ENCODE assay signal across 9 cellular contexts in genomic region chr7:130490888-130491771, GRCh38. TPM values are rescaled to one million over a fixed set of nuclear protein-coding genes. Genes with fewer than 3 reads are reported as not detected.
A peak's percentile ranks its signal among the peaks of the same experiment; 100 is the strongest.
DNase-seq lines count a peak whose midpoint lies in the region; ATAC-seq and TF ChIP-seq lines count a peak whose summit lies in the region.
"Had no signal": no experiment of that assay in that cellular context is flagged by ENCODE, and none has a peak within 500 bp of the region (broad histone marks: within the 10 kb centered on the region; RNA-seq: fewer than 3 reads in every experiment).

No MANE protein-coding gene starts in this region.

- H3K4me1 ChIP-seq in iPS DF 6.9 (ENCODE audit: control insufficient read depth, insufficient read depth, low read length) (peaks cover 1% of the 10 kb centered on the region; the same call in 1 of the 2 replicates), gastrocnemius medialis (peaks cover 2 to 8% of the 10 kb centered on the region in 2 donors)

- no peaks in the 10 kb centered on the region for H3K36me3 ChIP-seq in iPS DF 6.9 (ENCODE audit: control insufficient read depth, insufficient read depth, low read length)
- H3K36me3 ChIP-seq in gastrocnemius medialis = no peaks in the 10 kb centered on the region

- H3K27ac ChIP-seq in iPS DF 6.9 (ENCODE audit: low read length) (no peak overlapping the region), gastrocnemius medialis (no peak overlapping the region)

- ATAC-seq in gastrocnemius medialis = peak; percentile 45 to 69
- ATAC-seq in GM18868 (IDR thresholded peaks at IDR 0.05; ENCODE audit: unreplicated experiment) = no peak
- ATAC-seq: left colon had no signal

- WGBS in iPS DF 6.9 (ENCODE audit: insufficient coverage, insufficient read length) = no CpG with 5 or more reads among the region's 61 CpGs

- TF ChIP-seq POLR2A in gastrocnemius medialis (IDR thresholded peaks at IDR 0.05) = no peak

- TF ChIP-seq CTCF in gastrocnemius medialis (IDR thresholded peaks at IDR 0.05 in 4 of 5, conservative IDR thresholded peaks at IDR 0.05 in 1 of 5) = peak in 3 of 5 experiments; percentile 37 to 55 (median 46)

- no peaks in the 10 kb centered on the region for H3K9me3 ChIP-seq in iPS DF 6.9 (ENCODE audit: control insufficient read depth, insufficient read depth, low read length)
- no peaks in the 10 kb centered on the region for H3K9me3 ChIP-seq in gastrocnemius medialis

- intact Hi-C loops in gastrocnemius medialis (cut with DNase I; ENCODE audit: low total_unique reads) = no loop called here

- in situ Hi-C loops in gastrocnemius medialis (cut with MboI; ENCODE audit: low sequenced_read_pairs in 4 of 4) = no loop called here

- peak; percentile 34 for DNase-seq in CD1c-positive myeloid dendritic cell (ENCODE audit: extremely low spot score)
- peak; percentile 53 for DNase-seq in LHCN-M2 (ENCODE audit: low read depth)
- peak; percentile 78 for DNase-seq in astrocyte of the hippocampus (ENCODE audit: low read depth, low spot score)
- DNase-seq in iPS DF 6.9 (ENCODE audit: low read depth, low spot score) = no peak
- DNase-seq in gastrocnemius medialis = no peak
- DNase-seq in activated effector memory CD4-positive, alpha-beta T cell treated with Interleukin-2 at 50 U/mL for 16 hours = no peak
- no peak for DNase-seq in foreskin melanocyte

- H3K27me3 ChIP-seq in iPS DF 6.9 (ENCODE audit: control insufficient read depth, insufficient read depth, low read length) = no peaks in the 10 kb centered on the region; the same call in 1 of the 2 replicates
- H3K27me3 ChIP-seq in gastrocnemius medialis = peaks cover 23 to 71% (median 28%) of the 10 kb centered on the region in 3 donors

- H3K4me3 ChIP-seq in iPS DF 6.9 (ENCODE audit: low read length) (peak overlapping the region; percentile 11; the same call in 1 of the 2 replicates), gastrocnemius medialis (peak overlapping the region; percentile 36 to 58 (median 40))

RNA-seq across cellular contexts. Expression of gene MEST, which starts 0.8 kb away (rescaled TPM):
- total RNA-seq in LHCN-M2 (2014; rRNA removed) (197 and 202 TPM in 2 replicates), gastrocnemius medialis (1 to 10 TPM; 1.4 to 2.3 (median 1.7) TPM)
- 289 TPM for polyA plus RNA-seq in LHCN-M2 (2012)

RNA-seq across cellular contexts. Expression of gene CEP41, which starts 50.3 kb away (rescaled TPM):
- total RNA-seq in LHCN-M2 (2014; rRNA removed) (33.3 and 34.8 TPM in 2 replicates), gastrocnemius medialis (1 to 10 TPM; 1.8 to 6.2 (median 1.9) TPM)
- polyA plus RNA-seq in LHCN-M2 (2012) = 23.8 TPM

Comparison
In these comparisons a context has a peak if more than half of its experiments do, and no peak if none do; other contexts are left out.
1. DNase-seq: peak in CD1c-positive myeloid dendritic cell (single experiment), LHCN-M2 (single experiment) and astrocyte of the hippocampus (single experiment); none in iPS DF 6.9 (single experiment), gastrocnemius medialis (0 of 2), activated effector memory CD4-positive, alpha-beta T cell treated with Interleukin-2 at 50 U/mL for 16 hours (single experiment) and foreskin melanocyte (single experiment).
2. RNA of gene MEST, which starts 0.8 kb away (total RNA-seq): 197 to 202 TPM in LHCN-M2; 1.4 to 2.3 TPM in gastrocnemius medialis; every median in the first group is over 10 times any median in the second.